1 cellular context compared by ENCODE assay signal in genomic region chr1:204358145-204358544, GRCh38.
TF ChIP-seq lines count a peak whose summit lies in the region.

No MANE protein-coding gene starts in this region.

TF ChIP-seq in GM23338, 12 proteins besides CTCF, POLR2A, EP300 and RAD21 (continued from another document):
- TF ChIP-seq, protein P1, sequence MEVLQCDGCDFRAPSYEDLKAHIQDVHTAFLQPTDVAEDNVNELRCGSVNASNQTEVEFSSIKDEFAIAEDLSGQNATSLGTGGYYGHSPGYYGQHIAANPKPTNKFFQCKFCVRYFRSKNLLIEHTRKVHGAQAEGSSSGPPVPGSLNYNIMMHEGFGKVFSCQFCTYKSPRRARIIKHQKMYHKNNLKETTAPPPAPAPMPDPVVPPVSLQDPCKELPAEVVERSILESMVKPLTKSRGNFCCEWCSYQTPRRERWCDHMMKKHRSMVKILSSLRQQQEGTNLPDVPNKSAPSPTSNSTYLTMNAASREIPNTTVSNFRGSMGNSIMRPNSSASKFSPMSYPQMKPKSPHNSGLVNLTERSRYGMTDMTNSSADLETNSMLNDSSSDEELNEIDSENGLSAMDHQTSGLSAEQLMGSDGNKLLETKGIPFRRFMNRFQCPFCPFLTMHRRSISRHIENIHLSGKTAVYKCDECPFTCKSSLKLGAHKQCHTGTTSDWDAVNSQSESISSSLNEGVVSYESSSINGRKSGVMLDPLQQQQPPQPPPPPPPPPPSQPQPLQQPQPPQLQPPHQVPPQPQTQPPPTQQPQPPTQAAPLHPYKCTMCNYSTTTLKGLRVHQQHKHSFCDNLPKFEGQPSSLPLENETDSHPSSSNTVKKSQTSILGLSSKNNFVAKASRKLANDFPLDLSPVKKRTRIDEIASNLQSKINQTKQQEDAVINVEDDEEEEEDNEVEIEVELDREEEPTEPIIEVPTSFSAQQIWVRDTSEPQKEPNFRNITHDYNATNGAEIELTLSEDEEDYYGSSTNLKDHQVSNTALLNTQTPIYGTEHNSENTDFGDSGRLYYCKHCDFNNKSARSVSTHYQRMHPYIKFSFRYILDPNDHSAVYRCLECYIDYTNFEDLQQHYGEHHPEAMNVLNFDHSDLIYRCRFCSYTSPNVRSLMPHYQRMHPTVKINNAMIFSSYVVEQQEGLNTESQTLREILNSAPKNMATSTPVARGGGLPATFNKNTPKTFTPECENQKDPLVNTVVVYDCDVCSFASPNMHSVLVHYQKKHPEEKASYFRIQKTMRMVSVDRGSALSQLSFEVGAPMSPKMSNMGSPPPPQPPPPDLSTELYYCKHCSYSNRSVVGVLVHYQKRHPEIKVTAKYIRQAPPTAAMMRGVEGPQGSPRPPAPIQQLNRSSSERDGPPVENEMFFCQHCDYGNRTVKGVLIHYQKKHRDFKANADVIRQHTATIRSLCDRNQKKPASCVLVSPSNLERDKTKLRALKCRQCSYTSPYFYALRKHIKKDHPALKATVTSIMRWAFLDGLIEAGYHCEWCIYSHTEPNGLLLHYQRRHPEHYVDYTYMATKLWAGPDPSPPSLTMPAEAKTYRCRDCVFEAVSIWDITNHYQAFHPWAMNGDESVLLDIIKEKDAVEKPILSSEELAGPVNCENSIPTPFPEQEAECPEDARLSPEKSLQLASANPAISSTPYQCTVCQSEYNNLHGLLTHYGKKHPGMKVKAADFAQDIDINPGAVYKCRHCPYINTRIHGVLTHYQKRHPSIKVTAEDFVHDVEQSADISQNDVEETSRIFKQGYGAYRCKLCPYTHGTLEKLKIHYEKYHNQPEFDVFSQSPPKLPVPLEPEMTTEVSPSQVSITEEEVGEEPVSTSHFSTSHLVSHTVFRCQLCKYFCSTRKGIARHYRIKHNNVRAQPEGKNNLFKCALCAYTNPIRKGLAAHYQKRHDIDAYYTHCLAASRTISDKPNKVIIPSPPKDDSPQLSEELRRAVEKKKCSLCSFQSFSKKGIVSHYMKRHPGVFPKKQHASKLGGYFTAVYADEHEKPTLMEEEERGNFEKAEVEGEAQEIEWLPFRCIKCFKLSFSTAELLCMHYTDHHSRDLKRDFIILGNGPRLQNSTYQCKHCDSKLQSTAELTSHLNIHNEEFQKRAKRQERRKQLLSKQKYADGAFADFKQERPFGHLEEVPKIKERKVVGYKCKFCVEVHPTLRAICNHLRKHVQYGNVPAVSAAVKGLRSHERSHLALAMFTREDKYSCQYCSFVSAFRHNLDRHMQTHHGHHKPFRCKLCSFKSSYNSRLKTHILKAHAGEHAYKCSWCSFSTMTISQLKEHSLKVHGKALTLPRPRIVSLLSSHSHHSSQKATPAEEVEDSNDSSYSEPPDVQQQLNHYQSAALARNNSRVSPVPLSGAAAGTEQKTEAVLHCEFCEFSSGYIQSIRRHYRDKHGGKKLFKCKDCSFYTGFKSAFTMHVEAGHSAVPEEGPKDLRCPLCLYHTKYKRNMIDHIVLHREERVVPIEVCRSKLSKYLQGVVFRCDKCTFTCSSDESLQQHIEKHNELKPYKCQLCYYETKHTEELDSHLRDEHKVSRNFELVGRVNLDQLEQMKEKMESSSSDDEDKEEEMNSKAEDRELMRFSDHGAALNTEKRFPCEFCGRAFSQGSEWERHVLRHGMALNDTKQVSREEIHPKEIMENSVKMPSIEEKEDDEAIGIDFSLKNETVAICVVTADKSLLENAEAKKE (CRISPR knock-in tag; IDR thresholded peaks at IDR 0.05) = no peak
- TF ChIP-seq STAT1 (IDR thresholded peaks at IDR 0.05; ENCODE audit: unreplicated experiment) (no peak), CREB1 (CRISPR knock-in tag; IDR thresholded peaks at IDR 0.05; ENCODE audit: low read depth) (no peak), JUNB (IDR thresholded peaks at IDR 0.05; ENCODE audit: unreplicated experiment) (no peak), ZNF331 (CRISPR knock-in tag; IDR thresholded peaks at IDR 0.05; ENCODE audit: low read depth) (no peak), EZH2 (IDR thresholded peaks at IDR 0.05; ENCODE audit: low read depth, unreplicated experiment) (no peak)
TF ChIP-seq in GM23338: peak in this region for 0.
